ENCODE assay signal across 19 cellular contexts in the genomic region with DNA sequence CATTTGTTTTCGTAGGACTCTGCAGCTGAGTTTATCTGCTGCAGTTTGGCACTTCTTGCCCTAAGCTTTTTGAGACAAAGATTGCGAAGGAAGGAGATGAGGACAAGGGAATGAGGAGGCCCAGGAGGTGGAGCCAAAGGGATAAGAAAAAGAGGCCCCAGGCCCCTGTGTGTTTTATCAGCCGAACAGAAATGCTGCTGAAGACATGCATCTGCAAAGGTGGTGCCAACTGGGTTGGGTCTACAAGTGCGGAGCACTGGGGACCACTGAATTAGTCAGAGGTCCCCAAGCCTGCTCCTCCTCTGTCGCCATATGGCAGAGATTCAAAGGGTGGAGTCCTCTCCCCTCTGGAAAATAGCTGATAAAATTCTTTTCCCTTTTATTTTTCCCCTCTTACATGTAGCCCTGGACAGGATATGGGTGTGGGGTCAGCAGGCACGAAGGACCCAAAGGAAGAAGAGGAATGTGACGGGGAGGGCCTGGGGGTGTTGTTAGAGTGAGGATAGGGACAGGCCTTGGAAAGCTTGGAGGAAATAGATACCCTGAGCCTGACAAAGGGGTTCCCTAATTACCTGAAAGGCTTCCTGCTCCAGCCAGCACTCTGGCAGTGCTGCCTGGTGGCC. TPM values are rescaled to one million over a fixed set of nuclear protein-coding genes. Genes with fewer than 3 reads are reported as not detected.
DNase-seq lines count a peak whose midpoint lies in the region; ATAC-seq and TF ChIP-seq lines count a peak whose summit lies in the region.
"Had no signal": no experiment of that assay in that cellular context is flagged by ENCODE, and none has a peak within 500 bp of the region (broad histone marks: within the 10 kb centered on the region; RNA-seq: fewer than 3 reads in every experiment).

No MANE protein-coding gene starts in this region.

- peak; percentile 70 for DNase-seq in OCI-M1 (lab: John Stamatoyannopoulos, UW)
- no peak for DNase-seq in endothelial cell (ENCODE audit: low spot score)
- DNase-seq in lower lobe of right lung: no peak
- no peak for DNase-seq in thoracic aorta (ENCODE audit: low spot score)
- DNase-seq in activated CD4-positive, alpha-beta T cell treated with anti-CD3 and anti-CD28 coated beads, Interleukin-2, amount 50 U/mL, for 48 hours: no peak
- no peak for DNase-seq in HuH-7.5 (ENCODE audit: low spot score)
- no peak for DNase-seq in hippocampal formation (lab: John Stamatoyannopoulos, UW)
- DNase-seq: activated CD4-positive, alpha-beta T cell treated with anti-CD3 and anti-CD28 coated beads for 48 hours; activated naive CD8-positive, alpha-beta T cell treated with anti-CD3 and anti-CD28 coated beads, Interleukin-2, amount 50 U/mL, for 24 hours; activated T-cell treated with anti-CD3 and anti-CD28 coated beads, Interleukin-2, amount 50 U/mL, for 72 hours; DMS 273 treated with DMSO at 0.1 percent for 48 hours; GM23248; NCI-H1694 treated with DMSO at 0.1 percent for 48 hours; NCI-H526; Peyer's patch; T-helper 1 cell had no signal

- H3K4me3 ChIP-seq in lower lobe of right lung (peak overlapping the region; percentile 60), thoracic aorta (peak overlapping the region; percentile 5)
- H3K4me3 ChIP-seq: GM23248 had no signal

- TF ChIP-seq CTCF in endothelial cell (IDR thresholded peaks at IDR 0.05; ENCODE audit: unreplicated experiment): peak; percentile 10
- no peak for TF ChIP-seq CTCF in lower lobe of right lung (IDR thresholded peaks at IDR 0.05)
- TF ChIP-seq CTCF in thoracic aorta (IDR thresholded peaks at IDR 0.05): no peak

- H3K27ac ChIP-seq in lower lobe of right lung (peak overlapping the region; percentile 58), thoracic aorta (peak overlapping the region; percentile 64 to 86)
- H3K27ac ChIP-seq: GM23248 had no signal

- no peaks in the 10 kb centered on the region for H3K9me3 Mint-ChIP-seq in endothelial cell (ENCODE audit: unreplicated experiment)
- H3K9me3 Mint-ChIP-seq: activated naive CD8-positive, alpha-beta T cell treated with anti-CD3 and anti-CD28 coated beads, Interleukin-2, amount 50 U/mL, for 24 hours; activated T-cell treated with anti-CD3 and anti-CD28 coated beads, Interleukin-2, amount 50 U/mL, for 72 hours; memory B cell had no signal

- H3K36me3 ChIP-seq in lower lobe of right lung (no peaks in the 10 kb centered on the region), thoracic aorta (no peaks in the 10 kb centered on the region)
- H3K36me3 ChIP-seq: Peyer's patch had no signal

- peak overlapping the region; percentile 96 for H3K4me3 Mint-ChIP-seq in endothelial cell (ENCODE audit: unreplicated experiment)
- H3K4me3 Mint-ChIP-seq: activated naive CD8-positive, alpha-beta T cell treated with anti-CD3 and anti-CD28 coated beads, Interleukin-2, amount 50 U/mL, for 24 hours; activated T-cell treated with anti-CD3 and anti-CD28 coated beads, Interleukin-2, amount 50 U/mL, for 72 hours; B cell; memory B cell had no signal

- H3K27me3 ChIP-seq in lower lobe of right lung (ENCODE audit: low read depth) (peaks cover 18% of the 10 kb centered on the region), thoracic aorta (replicated peaks; ENCODE audit: insufficient read depth) (no peaks in the 10 kb centered on the region)

- H3K27me3 Mint-ChIP-seq in endothelial cell (ENCODE audit: unreplicated experiment): peaks cover 7% of the 10 kb centered on the region

- peaks cover 74% of the 10 kb centered on the region for H3K4me1 Mint-ChIP-seq in endothelial cell (ENCODE audit: unreplicated experiment)

- no peaks in the 10 kb centered on the region for H3K9me3 ChIP-seq in lower lobe of right lung
- H3K9me3 ChIP-seq in thoracic aorta: no peaks in the 10 kb centered on the region
- H3K9me3 ChIP-seq: Peyer's patch had no signal

- H3K36me3 Mint-ChIP-seq in endothelial cell (ENCODE audit: low read depth, unreplicated experiment): peaks cover 7% of the 10 kb centered on the region
- H3K36me3 Mint-ChIP-seq: memory B cell had no signal

- peaks cover 26% of the 10 kb centered on the region for H3K4me1 ChIP-seq in lower lobe of right lung
- H3K4me1 ChIP-seq in thoracic aorta (ENCODE audit: control insufficient read depth in 1 of 2, low read depth in 2 of 2): peaks cover 0 to 42% of the 10 kb centered on the region in 2 donors

- intact Hi-C loops in lower lobe of right lung (cut with DNase I): no loop called here

- H3K27ac Mint-ChIP-seq in endothelial cell (ENCODE audit: unreplicated experiment): peak overlapping the region; percentile 71
- H3K27ac Mint-ChIP-seq: activated naive CD8-positive, alpha-beta T cell treated with anti-CD3 and anti-CD28 coated beads, Interleukin-2, amount 50 U/mL, for 24 hours; activated T-cell treated with anti-CD3 and anti-CD28 coated beads, Interleukin-2, amount 50 U/mL, for 72 hours; B cell; memory B cell had no signal

- ATAC-seq in lower lobe of right lung: peak in 1 of 2 donors; percentile 8
- no peak for ATAC-seq in thoracic aorta (ENCODE audit: insufficient number of reproducible peaks, low FRiP score, low read depth)
- no peak for ATAC-seq in HG03280 (IDR thresholded peaks at IDR 0.05; ENCODE audit: unreplicated experiment)
- ATAC-seq: activated naive CD8-positive, alpha-beta T cell treated with anti-CD3 and anti-CD28 coated beads, Interleukin-2, amount 50 U/mL, for 24 hours; activated T-cell treated with anti-CD3 and anti-CD28 coated beads, Interleukin-2, amount 50 U/mL, for 72 hours had no signal

RNA-seq across cellular contexts. Expression of gene CD34, which starts 2.7 kb away (rescaled TPM):
- total RNA-seq in endothelial cell (ENCODE audit: unreplicated experiment) (277 TPM), lower lobe of right lung (44.6 TPM), thoracic aorta (10 to 100 TPM; 67.8 to 77.3 TPM)
- total RNA-seq: B cell, GM23248 had no signal
